13 cellular contexts compared by ENCODE assay signal in the genomic region with DNA sequence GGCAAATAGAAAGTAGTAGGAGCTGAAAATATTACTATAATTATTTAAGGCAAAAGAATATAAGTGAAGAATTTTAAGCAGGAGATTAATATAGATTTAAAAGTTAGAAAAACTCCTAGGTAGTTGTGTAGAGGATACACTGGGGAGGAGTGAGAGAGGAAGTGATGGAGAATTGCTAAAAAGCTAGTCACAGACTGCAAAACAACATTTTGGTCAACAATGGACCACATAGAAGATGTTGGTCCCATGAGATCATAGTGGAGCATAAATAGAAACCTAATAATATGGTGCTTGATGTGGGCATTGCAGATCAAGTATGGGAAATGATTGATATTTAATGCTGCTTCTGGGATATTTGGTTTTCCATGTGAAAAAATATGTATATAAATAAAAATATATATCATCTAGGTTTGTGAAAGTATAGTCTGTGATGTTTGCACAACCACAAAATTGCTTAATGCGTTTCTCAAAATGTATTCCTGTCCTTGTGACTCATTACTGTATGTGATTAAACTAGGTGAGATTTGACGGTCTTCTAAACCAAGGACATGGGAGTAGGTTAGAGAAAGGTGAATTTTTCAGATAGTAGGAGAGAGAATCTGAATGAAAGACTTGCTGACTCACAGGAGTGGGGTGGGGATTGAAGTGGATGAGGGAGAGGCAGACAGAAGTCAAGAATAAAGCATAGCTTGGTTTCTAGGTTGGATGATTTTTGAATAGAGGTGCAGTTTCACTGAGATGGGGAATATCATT.
DNase-seq lines count a peak whose midpoint lies in the region; ATAC-seq and TF ChIP-seq lines count a peak whose summit lies in the region.
"Had no signal": no experiment of that assay in that cellular context is flagged by ENCODE, and none has a peak within 500 bp of the region (broad histone marks: within the 10 kb centered on the region; RNA-seq: fewer than 3 reads in every experiment).

No MANE protein-coding gene starts in this region.

- no peaks in the 10 kb centered on the region for H3K4me1 ChIP-seq in heart right ventricle
- H3K4me1 ChIP-seq: Caco-2, upper lobe of right lung had no signal

- ATAC-seq in GM21381 (IDR thresholded peaks at IDR 0.05; ENCODE audit: unreplicated experiment) (peak; percentile 57), HG03565 (IDR thresholded peaks at IDR 0.05; ENCODE audit: unreplicated experiment) (peak; percentile 59), heart right ventricle (no peak)
- ATAC-seq: gastroesophageal sphincter, upper lobe of right lung had no signal

- H3K36me3 ChIP-seq in heart right ventricle, result no peaks in the 10 kb centered on the region
- H3K36me3 ChIP-seq: gastroesophageal sphincter, upper lobe of right lung had no signal

- 81 to 84% methylated on average over 2 of the region's 2 CpGs for WGBS in heart right ventricle, 2 donors

- H3K4me3 ChIP-seq in GM12865 (ENCODE audit: low read depth, low read length), result no peak overlapping the region
- H3K4me3 ChIP-seq in heart right ventricle, result no peak overlapping the region
- H3K4me3 ChIP-seq: gastroesophageal sphincter, lung, upper lobe of right lung had no signal

- peak; percentile 23 for DNase-seq in GM12865 (ENCODE audit: low read depth)
- DNase-seq in epithelial cell of prostate (ENCODE audit: low read depth, low spot score), result peak; percentile 20
- no peak for DNase-seq in NCI-H1092 (lab: John Stamatoyannopoulos, UW)
- DNase-seq in retina, result no peak
- DNase-seq in stimulated activated naive CD4-positive, alpha-beta T cell treated with Interleukin-2 at 50 U/mL for 16 hours (lab: John Stamatoyannopoulos, UW), result no peak
- DNase-seq in heart right ventricle, result no peak
- DNase-seq: activated CD8-positive, alpha-beta memory T cell treated with anti-CD3 and anti-CD28 coated beads, Interleukin-2, amount 50 U/mL, for 4 hours; Caco-2; upper lobe of right lung had no signal

- H3K27ac ChIP-seq in epithelial cell of prostate (no peak overlapping the region), heart right ventricle (no peak overlapping the region)
- H3K27ac ChIP-seq: gastroesophageal sphincter, upper lobe of right lung had no signal

- H3K9me3 ChIP-seq in heart right ventricle, result no peaks in the 10 kb centered on the region
- H3K9me3 ChIP-seq: Caco-2, gastroesophageal sphincter, upper lobe of right lung had no signal

- intact Hi-C loops in heart right ventricle (cut with DNase I), result no loop called here

- TF ChIP-seq CTCF in GM12865 (IDR thresholded peaks at IDR 0.05; ENCODE audit: insufficient read depth, low read depth, low read length, missing control alignments) (no peak), heart right ventricle (IDR thresholded peaks at IDR 0.05) (no peak)

- no peaks in the 10 kb centered on the region for H3K27me3 ChIP-seq in heart right ventricle
- H3K27me3 ChIP-seq: gastroesophageal sphincter, upper lobe of right lung had no signal

Comparison
In these comparisons a context has a peak if more than half of its experiments do, and no peak if none do; other contexts are left out.
1. DNase-seq: peak in GM12865 (single experiment) and epithelial cell of prostate (single experiment); none in NCI-H1092 (single experiment), retina (single experiment), stimulated activated naive CD4-positive, alpha-beta T cell treated with Interleukin-2 at 50 U/mL for 16 hours (single experiment) and heart right ventricle (0 of 2).
2. ATAC-seq: peak in GM21381 (single experiment) and HG03565 (single experiment); none in heart right ventricle (0 of 8).